Comparison of ENCODE assay signal across 29 cellular contexts in genomic region chr10:7040681-7041080, GRCh38.
"Had no signal": no experiment of that assay in that cellular context is flagged by ENCODE, and none has a peak within 500 bp of the region (broad histone marks: within the 10 kb centered on the region; RNA-seq: fewer than 3 reads in every experiment).

No MANE protein-coding gene starts in this region.

- FAIRE-seq: urothelium cell line had no signal

- H3K4me3 ChIP-seq: stomach, suprapubic skin, testis, thoracic aorta, thyroid gland, tibial artery, tibial nerve, transverse colon, upper lobe of left lung, upper lobe of right lung, uterus, vagina had no signal

- H3K36me3 ChIP-seq: stomach, suprapubic skin, thoracic aorta, thyroid gland, tibial artery, tibial nerve, transverse colon, upper lobe of left lung, upper lobe of right lung, uterus, vagina had no signal

- H3K4me3 Mint-ChIP-seq: stimulated activated effector memory CD8-positive, alpha-beta T cell treated with anti-CD3 and anti-CD28 coated beads, Interleukin-12 subunit alpha, Interleukin-12 subunit beta, amount 100 ng/mL, for 72 hours; stimulated activated memory B cell treated with anti-CD40 and anti-IgM and Interleukin-4, amounts not matched to agents 10 μg/mL and 1 μg/mL and 100 μg/mL, for 72 hours; stimulated activated naive B cell treated with anti-CD40 and anti-IgM and Interleukin-4, amounts not matched to agents 10 μg/mL and 1 μg/mL and 100 μg/mL, for 72 hours; stimulated activated naive CD8-positive, alpha-beta T cell treated with anti-CD3 and anti-CD28 coated beads, Interleukin-15, amount 100 ng/mL, for 72 hours; stimulated activated naive CD8-positive, alpha-beta T cell treated with anti-CD3 and anti-CD28 coated beads, Interleukin-15, Interleukin-2, amounts not matched to agents 100 ng/mL and 50 ng/mL, for 24 hours; type B pancreatic cell had no signal

- H3K4me1 ChIP-seq: stomach, suprapubic skin, testis, thyroid gland, tibial artery, transverse colon, uterus, vagina had no signal

- H3K27ac Mint-ChIP-seq: stimulated activated memory B cell treated with anti-CD40 and anti-IgM and Interleukin-4, amounts not matched to agents 10 μg/mL and 1 μg/mL and 100 μg/mL, for 72 hours; stimulated activated naive B cell treated with anti-CD40 and anti-IgM and Interleukin-4, amounts not matched to agents 10 μg/mL and 1 μg/mL and 100 μg/mL, for 72 hours; stimulated activated naive CD8-positive, alpha-beta T cell treated with anti-CD3 and anti-CD28 coated beads, Interleukin-15, amount 100 ng/mL, for 72 hours; stimulated activated naive CD8-positive, alpha-beta T cell treated with anti-CD3 and anti-CD28 coated beads, Interleukin-15, Interleukin-2, amounts not matched to agents 100 ng/mL and 50 ng/mL, for 24 hours had no signal

- ATAC-seq: stimulated activated effector memory CD8-positive, alpha-beta T cell treated with anti-CD3 and anti-CD28 coated beads, Interleukin-12 subunit alpha, Interleukin-12 subunit beta, amount 100 ng/mL, for 72 hours; stimulated activated memory B cell treated with anti-CD40 and anti-IgM and Interleukin-4, amounts not matched to agents 10 μg/mL and 1 μg/mL and 100 μg/mL, for 72 hours; stimulated activated naive B cell treated with anti-CD40 and anti-IgM and Interleukin-4, amounts not matched to agents 10 μg/mL and 1 μg/mL and 100 μg/mL, for 72 hours; stimulated activated naive CD8-positive, alpha-beta T cell treated with anti-CD3 and anti-CD28 coated beads, Interleukin-15, amount 100 ng/mL, for 72 hours; stimulated activated naive CD8-positive, alpha-beta T cell treated with anti-CD3 and anti-CD28 coated beads, Interleukin-15, Interleukin-2, amounts not matched to agents 100 U/mL and 50 U/mL, for 24 hours; upper lobe of right lung had no signal

- H3K27ac ChIP-seq: stomach, suprapubic skin, testis, thoracic aorta, thyroid gland, tibial artery, tibial nerve, transverse colon, upper lobe of left lung, upper lobe of right lung, uterus, vagina had no signal

- H3K9me3 Mint-ChIP-seq: stimulated activated naive CD8-positive, alpha-beta T cell treated with anti-CD3 and anti-CD28 coated beads, Interleukin-15, Interleukin-2, amounts not matched to agents 100 ng/mL and 50 ng/mL, for 24 hours; type B pancreatic cell had no signal

- H3K9me3 ChIP-seq: stomach, suprapubic skin, testis, thoracic aorta, thyroid gland, tibial artery, tibial nerve, transverse colon, upper lobe of left lung, upper lobe of right lung, uterus, vagina had no signal

- DNase-seq: stimulated activated CD4-positive, alpha-beta T cell treated with anti-CD3 and anti-CD28 coated beads, Interleukin-2, amount 100 ng/mL, for 48 hours; stimulated activated CD4-positive, alpha-beta T cell treated with anti-CD3 and anti-CD28 coated beads, Interleukin-4, amount 100 ng/mL, for 1 hour; stimulated activated CD4-positive, alpha-beta T cell treated with anti-CD3 and anti-CD28 coated beads, Interleukin-4, amount 100 ng/mL, for 24 hours; stimulated activated CD4-positive, alpha-beta T cell treated with anti-CD3 and anti-CD28 coated beads, Interleukin-4, amount 100 ng/mL, for 4 hours; stimulated activated CD8-positive, alpha-beta memory T cell treated with anti-CD3 and anti-CD28 coated beads, Interleukin-4, amount 100 ng/mL, for 48 hours; stimulated activated naive B cell treated with anti-CD40 and anti-IgM and Interleukin-4, amounts not matched to agents 10 μg/mL and 1 μg/mL and 100 μg/mL, for 72 hours; stimulated activated naive CD4-positive, alpha-beta T cell; stimulated activated naive CD4-positive, alpha-beta T cell treated with Interleukin-2 at 50 U/mL for 16 hours; stimulated activated naive CD8-positive, alpha-beta T cell treated with anti-CD3 and anti-CD28 coated beads, Interleukin-15, amount 100 ng/mL, for 72 hours; stimulated activated naive CD8-positive, alpha-beta T cell treated with anti-CD3 and anti-CD28 coated beads, Interleukin-15, Interleukin-2, amounts not matched to agents 100 U/mL and 50 U/mL, for 24 hours; stomach; substantia nigra; testis; thyroid gland; tibial artery; transverse colon; trophoblast cell; upper lobe of right lung; uterus had no signal

- H3K27me3 ChIP-seq: stomach, testis, thyroid gland, tibial artery, tibial nerve, transverse colon, upper lobe of left lung, upper lobe of right lung, uterus, vagina had no signal

- H3K36me3 Mint-ChIP-seq: stimulated activated effector memory CD8-positive, alpha-beta T cell treated with anti-CD3 and anti-CD28 coated beads, Interleukin-12 subunit alpha, Interleukin-12 subunit beta, amount 100 ng/mL, for 72 hours; stimulated activated memory B cell treated with anti-CD40 and anti-IgM and Interleukin-4, amounts not matched to agents 10 μg/mL and 1 μg/mL and 100 μg/mL, for 72 hours; stimulated activated naive B cell treated with anti-CD40 and anti-IgM and Interleukin-4, amounts not matched to agents 10 μg/mL and 1 μg/mL and 100 μg/mL, for 72 hours; type B pancreatic cell had no signal
